Comparison of ENCODE assay signal across 9 cellular contexts in the genomic region with DNA sequence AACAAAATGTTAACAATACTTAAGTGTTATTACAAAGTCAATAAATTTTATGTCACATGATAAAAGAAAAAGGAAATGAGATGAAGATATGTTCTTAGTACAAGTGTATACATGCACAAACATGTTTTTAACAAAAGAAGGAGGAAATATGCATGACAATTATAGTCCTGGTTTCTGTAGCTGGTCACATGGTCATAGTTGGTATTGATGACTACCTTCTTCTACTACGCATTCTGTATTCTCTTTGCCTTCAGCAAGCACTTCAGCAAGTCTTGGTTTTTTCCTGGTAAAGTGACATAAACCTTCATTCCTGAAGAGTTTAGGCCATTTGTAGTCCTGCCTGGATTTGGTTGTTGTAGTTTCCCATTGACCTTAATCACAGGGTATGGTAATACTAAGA.
"Had no signal": no experiment of that assay in that cellular context is flagged by ENCODE, and none has a peak within 500 bp of the region (broad histone marks: within the 10 kb centered on the region; RNA-seq: fewer than 3 reads in every experiment).

No MANE protein-coding gene starts in this region.

- H3K4me3 ChIP-seq: GM23248, HAP-1 had no signal

- ATAC-seq: HCT116, HepG2 had no signal

- H3K9ac ChIP-seq: GM23248 had no signal

- H3K9me3 ChIP-seq: HAP-1 had no signal

- H3K36me3 ChIP-seq: HAP-1 had no signal

- H3K27ac ChIP-seq: GM23248, HL-60 had no signal

- H2AFZ ChIP-seq: GM23248 had no signal

- DNase-seq: GM23248, GOT3, H7, HFFc6, KBM-7 had no signal
